ENCODE assay signal across 1 cellular context in the genomic region with DNA sequence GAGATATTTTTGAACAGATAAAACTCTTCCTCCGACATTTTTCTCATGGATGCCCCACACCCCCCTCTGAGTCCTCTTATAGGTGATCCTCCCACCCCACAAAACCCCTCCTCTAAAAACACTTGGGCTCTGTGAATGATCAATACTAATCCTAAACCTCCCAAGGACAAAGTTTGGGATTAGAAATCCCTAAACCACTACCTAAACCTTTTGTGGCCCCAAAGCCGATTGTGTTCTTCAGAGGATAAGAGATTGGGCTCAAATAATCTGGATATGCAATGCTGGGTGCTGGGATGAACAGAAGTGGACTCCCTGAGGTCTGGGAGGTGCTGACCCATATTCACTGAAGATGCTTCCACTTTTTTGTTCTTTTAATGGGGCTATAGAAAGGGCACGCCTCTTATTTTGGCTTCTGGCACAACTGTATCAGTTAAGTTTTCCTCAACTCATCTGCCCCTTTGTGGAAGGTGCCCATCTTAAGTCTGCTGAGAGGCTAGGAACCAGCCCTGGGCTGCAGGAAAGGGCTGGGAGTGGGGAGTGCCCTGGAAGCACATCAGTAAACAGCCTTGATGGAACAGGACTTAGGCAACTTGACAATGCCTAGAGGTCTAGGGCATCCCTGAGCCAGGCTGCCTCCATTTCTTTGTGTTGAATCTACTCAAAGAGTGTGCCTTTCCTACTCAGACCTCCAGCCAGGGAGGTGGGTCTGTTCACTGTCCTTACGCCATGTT.
TF ChIP-seq lines count a peak whose summit lies in the region.

A gene with protein sequence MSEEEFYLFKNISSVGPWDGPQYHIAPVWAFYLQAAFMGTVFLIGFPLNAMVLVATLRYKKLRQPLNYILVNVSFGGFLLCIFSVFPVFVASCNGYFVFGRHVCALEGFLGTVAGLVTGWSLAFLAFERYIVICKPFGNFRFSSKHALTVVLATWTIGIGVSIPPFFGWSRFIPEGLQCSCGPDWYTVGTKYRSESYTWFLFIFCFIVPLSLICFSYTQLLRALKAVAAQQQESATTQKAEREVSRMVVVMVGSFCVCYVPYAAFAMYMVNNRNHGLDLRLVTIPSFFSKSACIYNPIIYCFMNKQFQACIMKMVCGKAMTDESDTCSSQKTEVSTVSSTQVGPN (minus strand): TSS at position 51 of the 731 bp plus-strand sequence. CDS start 13 bp downstream, at position 38.

TF ChIP-seq in SK-N-SH treated with all-trans-retinoic acid at 6 μM for 48 hours, 23 proteins besides CTCF, POLR2A, EP300 and RAD21 (continued from another document):
- no peak for TF ChIP-seq ZNF70 (CRISPR knock-in tag; IDR thresholded peaks at IDR 0.05)
- TF ChIP-seq, protein P1, sequence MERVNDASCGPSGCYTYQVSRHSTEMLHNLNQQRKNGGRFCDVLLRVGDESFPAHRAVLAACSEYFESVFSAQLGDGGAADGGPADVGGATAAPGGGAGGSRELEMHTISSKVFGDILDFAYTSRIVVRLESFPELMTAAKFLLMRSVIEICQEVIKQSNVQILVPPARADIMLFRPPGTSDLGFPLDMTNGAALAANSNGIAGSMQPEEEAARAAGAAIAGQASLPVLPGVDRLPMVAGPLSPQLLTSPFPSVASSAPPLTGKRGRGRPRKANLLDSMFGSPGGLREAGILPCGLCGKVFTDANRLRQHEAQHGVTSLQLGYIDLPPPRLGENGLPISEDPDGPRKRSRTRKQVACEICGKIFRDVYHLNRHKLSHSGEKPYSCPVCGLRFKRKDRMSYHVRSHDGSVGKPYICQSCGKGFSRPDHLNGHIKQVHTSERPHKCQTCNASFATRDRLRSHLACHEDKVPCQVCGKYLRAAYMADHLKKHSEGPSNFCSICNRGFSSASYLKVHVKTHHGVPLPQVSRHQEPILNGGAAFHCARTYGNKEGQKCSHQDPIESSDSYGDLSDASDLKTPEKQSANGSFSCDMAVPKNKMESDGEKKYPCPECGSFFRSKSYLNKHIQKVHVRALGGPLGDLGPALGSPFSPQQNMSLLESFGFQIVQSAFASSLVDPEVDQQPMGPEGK (CRISPR knock-in tag; IDR thresholded peaks at IDR 0.05; ENCODE audit: borderline replicate concordance): no peak
- TF ChIP-seq PPARA (CRISPR knock-in tag; IDR thresholded peaks at IDR 0.05; ENCODE audit: borderline replicate concordance): no peak
- TF ChIP-seq CSDC2 (CRISPR knock-in tag; IDR thresholded peaks at IDR 0.05): no peak
- no peak for TF ChIP-seq TOX (CRISPR knock-in tag; IDR thresholded peaks at IDR 0.05; ENCODE audit: borderline replicate concordance)
- TF ChIP-seq ESRRG (CRISPR knock-in tag; IDR thresholded peaks at IDR 0.05): no peak
- TF ChIP-seq ISL1 (CRISPR knock-in tag; IDR thresholded peaks at IDR 0.05): no peak
- no peak for TF ChIP-seq BACH2 (CRISPR knock-in tag; IDR thresholded peaks at IDR 0.05; ENCODE audit: borderline replicate concordance)
